In the genomic region with DNA sequence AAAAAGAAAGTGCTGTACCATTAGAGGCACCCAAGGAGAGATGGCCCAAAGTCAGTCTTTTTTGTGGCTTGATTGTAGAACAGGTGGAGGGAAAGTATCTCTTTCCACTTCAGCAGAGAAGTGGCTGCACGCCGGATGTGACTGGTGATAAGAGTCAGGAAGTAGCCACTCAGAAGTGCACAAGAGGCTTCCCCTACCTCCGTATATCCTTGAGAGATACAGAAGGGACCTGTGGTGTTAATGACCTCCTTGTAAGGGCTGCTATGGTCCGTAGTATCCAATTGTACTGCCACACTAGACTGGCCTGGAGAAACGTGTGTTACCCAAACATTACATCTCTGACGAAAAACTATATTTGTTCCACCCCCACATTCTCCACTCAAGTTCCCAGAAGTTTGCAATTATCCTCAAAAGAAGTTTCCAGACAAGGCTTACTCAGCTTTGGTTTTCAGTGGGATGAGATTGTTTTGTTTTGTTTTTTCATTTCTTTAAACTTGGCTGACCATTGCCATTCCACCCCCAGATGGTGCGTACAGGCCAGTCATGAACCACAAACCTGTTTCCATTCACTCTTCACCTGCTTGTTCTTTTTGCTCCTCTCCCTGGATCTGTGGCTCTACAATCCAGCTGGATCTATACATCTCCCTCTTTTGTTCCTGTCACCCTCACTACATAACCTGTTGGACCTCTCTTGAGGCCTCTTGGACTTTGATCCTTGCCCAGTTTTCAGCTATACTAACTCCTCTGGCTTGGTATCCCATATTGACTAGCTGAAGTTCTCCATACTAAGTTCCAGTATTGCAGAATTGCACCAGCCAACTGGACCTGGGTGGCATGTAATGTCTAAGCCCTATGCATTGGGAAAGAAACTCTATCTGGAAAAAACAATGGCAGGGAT, we compare ENCODE assay signal across 13 cellular contexts. TPM values are rescaled to one million over a fixed set of nuclear protein-coding genes. Genes with fewer than 3 reads are reported as not detected.
A peak's percentile ranks its signal among the peaks of the same experiment; 100 is the strongest.
DNase-seq lines count a peak whose midpoint lies in the region; ATAC-seq, FAIRE-seq and TF ChIP-seq lines count a peak whose summit lies in the region.
"Had no signal": no experiment of that assay in that cellular context is flagged by ENCODE, and none has a peak within 500 bp of the region (broad histone marks: within the 10 kb centered on the region; RNA-seq: fewer than 3 reads in every experiment).

No MANE protein-coding gene starts in this region.

- DNase-seq in GM04503 (ENCODE audit: low read depth) (peak; percentile 39), naive B cell (no peak), HTR-8/SVneo (ENCODE audit: insufficient read length, low spot score) (no peak), heart left ventricle (no peak), GM12892 (ENCODE audit: insufficient read length) (no peak)
- DNase-seq in activated CD4-positive, alpha-beta memory T cell treated with anti-CD3 and anti-CD28 coated beads, Interleukin-2, amount 10 ng/mL, durations not matched to agents 7 days and 5 days = peak; percentile 41
- DNase-seq: left cardiac atrium, NCI-H526 treated with DMSO at 0.1 percent for 48 hours had no signal

- TF ChIP-seq CTCF in heart left ventricle (IDR thresholded peaks at IDR 0.05) = no peak

- no peak overlapping the region for H3K27ac Mint-ChIP-seq in activated CD4-positive, alpha-beta memory T cell treated with anti-CD3 and anti-CD28 coated beads, Interleukin-2, amount 10 ng/mL, durations not matched to agents 7 days and 5 days
- peak overlapping the region in 1 of 6 donors; percentile 21 for H3K27ac Mint-ChIP-seq in naive B cell

- TF ChIP-seq POLR2A in heart left ventricle (IDR thresholded peaks at IDR 0.05) (no peak), GM12892 (IDR thresholded peaks at IDR 0.05; ENCODE audit: low read depth, low read length) (no peak)

- POLR2A ChIA-PET in activated CD4-positive, alpha-beta memory T cell treated with anti-CD3 and anti-CD28 coated beads, Interleukin-2, amount 10 ng/mL, durations not matched to agents 7 days and 5 days (lab: Charles Lee) = interaction anchor here (0.7 to 1.6 kb wide), 2 partner anchors 21 to 23 kb away, joined by 3 to 5 read pairs; no protein-coding TSS in a partner anchor

- FAIRE-seq in HTR-8/SVneo (lab: Jason Lieb, UNC) (no peak), GM12892 (lab: Jason Lieb, UNC) (no peak)
- FAIRE-seq: GM19239 had no signal

- no peaks in the 10 kb centered on the region for H3K36me3 ChIP-seq in heart left ventricle
- H3K36me3 ChIP-seq: cardiac muscle cell, esophagus muscularis mucosa had no signal

- CTCF ChIA-PET in activated CD4-positive, alpha-beta memory T cell treated with anti-CD3 and anti-CD28 coated beads, Interleukin-2, amount 10 ng/mL, durations not matched to agents 7 days and 5 days (lab: Charles Lee) = interaction anchor here (0.6 to 1.9 kb wide), 2 partner anchors 24 to 1772 kb away, joined by 6 to 7 read pairs; no protein-coding TSS in a partner anchor

- ATAC-seq in HG02870 (IDR thresholded peaks at IDR 0.05; ENCODE audit: unreplicated experiment) (peak; percentile 70), naive B cell (ENCODE audit: low read depth in 2 of 2) (peak; percentile 43 to 55), heart left ventricle (no peak), GM21360 (IDR thresholded peaks at IDR 0.05; ENCODE audit: unreplicated experiment) (no peak)
- ATAC-seq: left cardiac atrium had no signal

- no peak overlapping the region for H3K27ac ChIP-seq in heart left ventricle
- H3K27ac ChIP-seq: cardiac muscle cell, esophagus muscularis mucosa had no signal

- intact Hi-C loops in heart left ventricle (cut with DNase I) = no loop called here

- no peaks in the 10 kb centered on the region for H3K9me3 ChIP-seq in heart left ventricle
- H3K9me3 ChIP-seq: esophagus muscularis mucosa had no signal

- no peak overlapping the region for H3K4me3 Mint-ChIP-seq in activated CD4-positive, alpha-beta memory T cell treated with anti-CD3 and anti-CD28 coated beads, Interleukin-2, amount 10 ng/mL, durations not matched to agents 7 days and 5 days
- H3K4me3 Mint-ChIP-seq in naive B cell = no peak overlapping the region

- H3K9me3 Mint-ChIP-seq in activated CD4-positive, alpha-beta memory T cell treated with anti-CD3 and anti-CD28 coated beads, Interleukin-2, amount 10 ng/mL, durations not matched to agents 7 days and 5 days = no peaks in the 10 kb centered on the region
- H3K9me3 Mint-ChIP-seq in naive B cell = no peaks in the 10 kb centered on the region

- no peaks in the 10 kb centered on the region for H3K4me1 ChIP-seq in heart left ventricle
- H3K4me1 ChIP-seq: esophagus muscularis mucosa had no signal

- H3K4me3 ChIP-seq in heart left ventricle = no peak overlapping the region
- H3K4me3 ChIP-seq: cardiac muscle cell, esophagus muscularis mucosa had no signal

- peaks cover 0 to 9% (median 0%) of the 10 kb centered on the region in 9 donors for H3K27me3 ChIP-seq in heart left ventricle
- H3K27me3 ChIP-seq: cardiac muscle cell had no signal

- H3K36me3 Mint-ChIP-seq in activated CD4-positive, alpha-beta memory T cell treated with anti-CD3 and anti-CD28 coated beads, Interleukin-2, amount 10 ng/mL, durations not matched to agents 7 days and 5 days (ENCODE audit: low read depth) = no peaks in the 10 kb centered on the region
- H3K36me3 Mint-ChIP-seq in naive B cell = no peaks in the 10 kb centered on the region

- 50 to 59% (median 53%) methylated on average over 7 of the region's 7 CpGs for WGBS in heart left ventricle, 4 donors

- H3K4me1 Mint-ChIP-seq in activated CD4-positive, alpha-beta memory T cell treated with anti-CD3 and anti-CD28 coated beads, Interleukin-2, amount 10 ng/mL, durations not matched to agents 7 days and 5 days = peaks cover 13% of the 10 kb centered on the region
- peaks cover 0 to 4% (median 2%) of the 10 kb centered on the region in 3 donors for H3K4me1 Mint-ChIP-seq in naive B cell

- H3K27me3 Mint-ChIP-seq in activated CD4-positive, alpha-beta memory T cell treated with anti-CD3 and anti-CD28 coated beads, Interleukin-2, amount 10 ng/mL, durations not matched to agents 7 days and 5 days = peaks cover 1% of the 10 kb centered on the region
- peaks cover 0 to 8% (median 7%) of the 10 kb centered on the region in 3 donors for H3K27me3 Mint-ChIP-seq in naive B cell

RNA-seq across cellular contexts. Expression of gene MED13, which starts 20.7 kb away (rescaled TPM):
- total RNA-seq in activated CD4-positive, alpha-beta memory T cell treated with anti-CD3 and anti-CD28 coated beads, Interleukin-2, amount 10 ng/mL, durations not matched to agents 7 days and 5 days = 10 to 100 TPM; 54.0 to 54.8 TPM
- polyA plus RNA-seq in naive B cell (ENCODE audit: low read depth in 6 of 6) = 1 to 10 TPM in 5 of 6 donors, under 1 TPM in 1; 0.60 to 8.6 (median 4.9) TPM
- 10 to 100 TPM; 23.3 to 59.1 (median 40.2) TPM for total RNA-seq in heart left ventricle
- polyA plus RNA-seq in heart left ventricle = 1 to 10 TPM; 5.6 to 9.8 TPM
- 20.4 TPM for polyA plus RNA-seq in GM12892 (2012; ENCODE audit: missing spikeins)

Comparison
In these comparisons a context has a peak if more than half of its experiments do, and no peak if none do; other contexts are left out.
1. DNase-seq: peak in GM04503 (single experiment) and activated CD4-positive, alpha-beta memory T cell treated with anti-CD3 and anti-CD28 coated beads, Interleukin-2, amount 10 ng/mL, durations not matched to agents 7 days and 5 days (single experiment); none in naive B cell (single experiment), HTR-8/SVneo (single experiment), heart left ventricle (0 of 5) and GM12892 (single experiment).
2. ATAC-seq: peak in HG02870 (single experiment) and naive B cell (2 of 2); none in heart left ventricle (0 of 4) and GM21360 (single experiment).